32 cellular contexts compared by ENCODE assay signal in the genomic region with DNA sequence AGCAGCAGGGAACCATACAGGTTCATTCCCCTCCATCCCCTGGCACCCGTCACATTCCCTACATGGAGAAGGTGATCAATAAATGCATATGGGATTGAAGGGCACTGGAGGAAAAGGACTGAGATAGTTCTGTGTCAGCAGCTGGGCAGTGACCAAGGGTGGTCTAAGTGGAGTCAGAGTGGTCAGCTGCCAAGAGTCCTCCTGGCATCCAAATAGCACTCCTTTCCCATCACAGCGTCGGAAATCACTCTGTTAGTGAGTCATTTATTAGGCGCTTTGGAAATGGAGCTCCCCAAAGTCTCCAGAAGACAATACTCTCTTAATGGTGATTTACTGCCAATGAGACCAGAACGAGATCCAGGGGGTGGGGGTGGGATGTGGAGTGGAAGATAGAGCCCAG. TPM values are rescaled to one million over a fixed set of nuclear protein-coding genes. Genes with fewer than 3 reads are reported as not detected.
"Had no signal": no experiment of that assay in that cellular context is flagged by ENCODE, and none has a peak within 500 bp of the region (broad histone marks: within the 10 kb centered on the region; RNA-seq: fewer than 3 reads in every experiment).

No MANE protein-coding gene starts in this region.

- ATAC-seq: left cardiac atrium; left lung; lower lobe of right lung; natural killer cell; right lobe of liver; stimulated activated naive B cell treated with anti-CD40 and anti-IgM and Interleukin-4, amounts not matched to agents 10 μg/mL and 1 μg/mL and 100 μg/mL, for 72 hours; stimulated activated naive CD8-positive, alpha-beta T cell treated with anti-CD3 and anti-CD28 coated beads, Interleukin-15, Interleukin-2, amounts not matched to agents 100 U/mL and 50 U/mL, for 24 hours had no signal

- H3K9me3 ChIP-seq: left lung, lower lobe of right lung, ovary, right atrium auricular region, right lobe of liver, stomach, testis, thyroid gland, transverse colon, upper lobe of left lung, vagina had no signal

- H3K4me3 ChIP-seq: left lung, lower lobe of right lung, ovary, right atrium auricular region, right lobe of liver, skin epidermis, stomach, testis, thyroid gland, transverse colon, upper lobe of left lung, vagina had no signal

- DNase-seq: hippocampal formation; kidney glomerular epithelial cell; left cardiac atrium; left lung; lower lobe of right lung; mammary epithelial cell; mesenchymal stem cell; naive B cell; natural killer cell; nucleus accumbens; ovary; right lobe of liver; stimulated activated CD4-positive, alpha-beta T cell treated with anti-CD3 and anti-CD28 coated beads, Interleukin-12 subunit alpha, Interleukin-12 subunit beta, amount 100 ng/mL, for 4 hours; stimulated activated CD4-positive, alpha-beta T cell treated with anti-CD3 and anti-CD28 coated beads, Interleukin-15, amount 100 ng/mL, for 24 hours; stimulated activated CD4-positive, alpha-beta T cell treated with anti-CD3 and anti-CD28 coated beads, Interleukin-2, amount 100 ng/mL, for 24 hours; stimulated activated CD4-positive, alpha-beta T cell treated with anti-CD3 and anti-CD28 coated beads, Interleukin-4, amount 100 ng/mL, for 1 hour; stimulated activated naive B cell treated with anti-CD40 and anti-IgM and Interleukin-4, amounts not matched to agents 10 μg/mL and 1 μg/mL and 100 μg/mL, for 72 hours; stimulated activated naive CD8-positive, alpha-beta T cell treated with anti-CD3 and anti-CD28 coated beads, Interleukin-15, Interleukin-2, amounts not matched to agents 100 U/mL and 50 U/mL, for 24 hours; stomach; testis; thyroid gland; transverse colon; upper lobe of left lung had no signal

- H3K36me3 ChIP-seq: left lung, lower lobe of right lung, ovary, right atrium auricular region, right lobe of liver, stomach, thyroid gland, transverse colon, upper lobe of left lung, vagina had no signal

- H3K4me3 Mint-ChIP-seq: naive B cell; natural killer cell; stimulated activated naive B cell treated with anti-CD40 and anti-IgM and Interleukin-4, amounts not matched to agents 10 μg/mL and 1 μg/mL and 100 μg/mL, for 72 hours had no signal

- H3K27me3 ChIP-seq: ovary, right atrium auricular region, right lobe of liver, testis, thyroid gland, upper lobe of left lung, vagina had no signal

- H3K27ac Mint-ChIP-seq: naive B cell; natural killer cell; progenitor cell of endocrine pancreas; stimulated activated naive B cell treated with anti-CD40 and anti-IgM and Interleukin-4, amounts not matched to agents 10 μg/mL and 1 μg/mL and 100 μg/mL, for 72 hours had no signal

- H3K27ac ChIP-seq: left lung, lower lobe of right lung, ovary, right atrium auricular region, right lobe of liver, skin epidermis, stomach, testis, thyroid gland, transverse colon, upper lobe of left lung, vagina had no signal

- H3K4me1 ChIP-seq: left lung, lower lobe of right lung, right atrium auricular region, right lobe of liver, stomach, testis, thyroid gland, transverse colon, upper lobe of left lung, vagina had no signal

- H3K9me3 Mint-ChIP-seq: naive B cell; natural killer cell; stimulated activated naive B cell treated with anti-CD40 and anti-IgM and Interleukin-4, amounts not matched to agents 10 μg/mL and 1 μg/mL and 100 μg/mL, for 72 hours had no signal

- H3K4me1 Mint-ChIP-seq: naive B cell; natural killer cell; stimulated activated naive B cell treated with anti-CD40 and anti-IgM and Interleukin-4, amounts not matched to agents 10 μg/mL and 1 μg/mL and 100 μg/mL, for 72 hours had no signal

- H3K36me3 Mint-ChIP-seq: naive B cell; natural killer cell; stimulated activated naive B cell treated with anti-CD40 and anti-IgM and Interleukin-4, amounts not matched to agents 10 μg/mL and 1 μg/mL and 100 μg/mL, for 72 hours had no signal

RNA-seq across cellular contexts. Expression of a gene that starts 6.8 kb away (rescaled TPM):
- total RNA-seq: left cardiac atrium, left lung, lower lobe of right lung, mammary epithelial cell, mucosa of gallbladder, natural killer cell, pulmonary artery endothelial cell, renal cortical epithelial cell, right lobe of liver, transverse colon had no signal
- polyA plus RNA-seq: keratinocyte, liver, mammary epithelial cell, stomach had no signal
